In genomic region chr10:48577158-48577557, GRCh38 we compare ENCODE assay signal across 13 cellular contexts. TPM values are rescaled to one million over a fixed set of nuclear protein-coding genes. Genes with fewer than 3 reads are reported as not detected.
DNase-seq lines count a peak whose midpoint lies in the region; ATAC-seq and TF ChIP-seq lines count a peak whose summit lies in the region.
"Had no signal": no experiment of that assay in that cellular context is flagged by ENCODE, and none has a peak within 500 bp of the region (broad histone marks: within the 10 kb centered on the region; RNA-seq: fewer than 3 reads in every experiment).

No MANE protein-coding gene starts in this region.

- no peaks in the 10 kb centered on the region for H3K9me3 ChIP-seq in spleen
- H3K9me3 ChIP-seq: Caco-2 had no signal

- peak; percentile 55 for ATAC-seq in effector memory CD8-positive, alpha-beta T cell (replicated peaks)
- ATAC-seq: naive thymus-derived CD8-positive, alpha-beta T cell had no signal

- TF ChIP-seq POLR2A in NB4 (IDR thresholded peaks at IDR 0.05; ENCODE audit: extremely low read depth, insufficient read length) (no peak), spleen (IDR thresholded peaks at IDR 0.05) (no peak)

- no peak overlapping the region for H3K4me3 Mint-ChIP-seq in effector memory CD8-positive, alpha-beta T cell
- H3K4me3 Mint-ChIP-seq: activated CD4-positive, alpha-beta T cell treated with anti-CD3 and anti-CD28 coated beads, Interleukin-2, amount 10 ng/mL, durations not matched to agents 24 days and 14 days had no signal

- no peak overlapping the region for H3K27ac Mint-ChIP-seq in effector memory CD8-positive, alpha-beta T cell
- H3K27ac Mint-ChIP-seq: activated CD4-positive, alpha-beta T cell treated with anti-CD3 and anti-CD28 coated beads, Interleukin-2, amount 10 ng/mL, durations not matched to agents 24 days and 14 days had no signal

- H3K27me3 Mint-ChIP-seq in effector memory CD8-positive, alpha-beta T cell: peaks cover 32 to 33% of the 10 kb centered on the region in 2 donors

- H3K27me3 ChIP-seq in spleen (replicated peaks in 1 of 7): peaks cover 0 to 11% (median 0%) of the 10 kb centered on the region in 7 donors

- no peaks in the 10 kb centered on the region for H3K36me3 ChIP-seq in spleen

- DNase-seq in GM20000 (ENCODE audit: low spot score) (peak; percentile 46), NB4 (ENCODE audit: low read depth) (peak; percentile 97), spleen (no peak), NCI-H2081 treated with DMSO at 0.1 percent for 48 hours (lab: John Stamatoyannopoulos, UW) (no peak), NCI-H1417 treated with DMSO at 0.1 percent for 48 hours (lab: John Stamatoyannopoulos, UW) (no peak), SW 1271 (lab: John Stamatoyannopoulos, UW) (no peak)
- DNase-seq in effector memory CD8-positive, alpha-beta T cell: no peak
- DNase-seq: activated CD4-positive, alpha-beta T cell treated with anti-CD3 and anti-CD28 coated beads, Interleukin-2, amount 10 ng/mL, durations not matched to agents 24 days and 14 days; activated naive CD4-positive, alpha-beta T cell treated with Interleukin-2 at 50 U/mL for 16 hours; Caco-2; central memory CD4-positive, alpha-beta T cell; NCI-H2227 treated with DMSO at 0.1 percent for 48 hours had no signal

- no peaks in the 10 kb centered on the region for H3K36me3 Mint-ChIP-seq in effector memory CD8-positive, alpha-beta T cell (ENCODE audit: insufficient read depth)
- H3K36me3 Mint-ChIP-seq: naive thymus-derived CD8-positive, alpha-beta T cell had no signal

- TF ChIP-seq CTCF in GM20000 (IDR thresholded peaks at IDR 0.05; ENCODE audit: extremely low read depth, missing control alignments): no peak
- no peak for TF ChIP-seq CTCF in NB4 (IDR thresholded peaks at IDR 0.05; ENCODE audit: low read depth, low read length)
- TF ChIP-seq CTCF in spleen (IDR thresholded peaks at IDR 0.05 in 8 of 11, conservative IDR thresholded peaks at IDR 0.05 in 3 of 11): no peak

- H3K27ac ChIP-seq in spleen: peak overlapping the region in 7 of 8 donors; percentile 59 to 87 (median 75)

- WGBS in spleen, 5 donors: 30 to 48% (median 42%) methylated on average over 5 of the region's 5 CpGs

- H3K4me3 ChIP-seq in NB4 (ENCODE audit: low read depth, low read length) (peak overlapping the region; percentile 14), spleen (no peak overlapping the region)

- peaks cover 0 to 4% of the 10 kb centered on the region in 2 donors for H3K4me1 Mint-ChIP-seq in effector memory CD8-positive, alpha-beta T cell (ENCODE audit: low read depth in 2 of 2)
- H3K4me1 Mint-ChIP-seq: activated CD4-positive, alpha-beta T cell treated with anti-CD3 and anti-CD28 coated beads, Interleukin-2, amount 10 ng/mL, durations not matched to agents 24 days and 14 days had no signal

- intact Hi-C loops in spleen (cut with DNase I; ENCODE audit: low total_unique reads): no loop called here

- no peaks in the 10 kb centered on the region for H3K9me3 Mint-ChIP-seq in effector memory CD8-positive, alpha-beta T cell
- H3K9me3 Mint-ChIP-seq: activated CD4-positive, alpha-beta T cell treated with anti-CD3 and anti-CD28 coated beads, Interleukin-2, amount 10 ng/mL, durations not matched to agents 24 days and 14 days; naive thymus-derived CD8-positive, alpha-beta T cell had no signal

- peaks cover 0 to 72% (median 21%) of the 10 kb centered on the region in 6 donors for H3K4me1 ChIP-seq in spleen
- H3K4me1 ChIP-seq: Caco-2 had no signal

RNA-seq across cellular contexts. Expression of gene ARHGAP22, which starts 27.7 kb away (rescaled TPM):
- total RNA-seq in spleen: 1 to 10 TPM in 5 of 7 donors, under 1 TPM in 2; 0.56 to 7.5 (median 3.1) TPM
- 1 to 10 TPM; 1.9 to 5.1 (median 3.4) TPM for polyA plus RNA-seq in spleen
- total RNA-seq: activated CD4-positive, alpha-beta T cell treated with anti-CD3 and anti-CD28 coated beads, Interleukin-2, amount 10 ng/mL, durations not matched to agents 24 days and 14 days had no signal
- polyA plus RNA-seq: naive thymus-derived CD8-positive, alpha-beta T cell had no signal

Comparison
In these comparisons a context has a peak if more than half of its experiments do, and no peak if none do; other contexts are left out.
1. DNase-seq: peak in GM20000 (single experiment) and NB4 (single experiment); none in effector memory CD8-positive, alpha-beta T cell (0 of 3), spleen (single experiment), NCI-H2081 treated with DMSO at 0.1 percent for 48 hours (single experiment), NCI-H1417 treated with DMSO at 0.1 percent for 48 hours (single experiment) and SW 1271 (0 of 2).